Comparison of ENCODE assay signal across 8 cellular contexts in the genomic region with DNA sequence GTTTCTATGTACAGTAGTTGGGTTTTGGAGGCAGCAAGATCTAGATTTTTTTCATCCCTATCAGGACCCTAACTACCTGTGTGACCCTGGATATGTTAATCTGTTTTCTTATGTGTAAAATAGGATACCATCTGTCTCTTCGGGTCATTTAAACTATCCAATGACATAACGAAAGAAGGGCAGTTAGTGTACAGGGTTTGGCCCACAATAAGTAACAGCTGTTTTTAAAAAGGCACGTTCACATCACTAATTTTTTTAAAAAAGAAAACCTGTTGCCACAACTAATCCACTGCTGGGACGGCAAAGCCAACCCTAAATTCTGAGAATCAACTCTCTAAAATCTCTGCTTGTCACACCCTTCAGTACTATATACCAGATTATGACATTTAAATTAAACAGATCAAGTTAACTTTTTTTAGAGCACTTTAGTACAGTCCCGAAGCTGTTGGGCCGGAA. TPM values are rescaled to one million over a fixed set of nuclear protein-coding genes. Genes with fewer than 3 reads are reported as not detected.
DNase-seq lines count a peak whose midpoint lies in the region; ATAC-seq lines count a peak whose summit lies in the region.

No MANE protein-coding gene starts in this region.

- peaks cover 15% of the 10 kb centered on the region for H3K27me3 Mint-ChIP-seq in activated CD8-positive, alpha-beta memory T cell treated with anti-CD3 and anti-CD28 coated beads, Interleukin-2, amount 10 ng/mL, durations not matched to agents 7 days and 5 days

- peak overlapping the region; percentile 86 for H2AFZ ChIP-seq in neuron (ENCODE audit: low read depth, low read length)

- no peak for ATAC-seq in activated CD8-positive, alpha-beta memory T cell treated with anti-CD3 and anti-CD28 coated beads, Interleukin-2, amount 10 ng/mL, durations not matched to agents 7 days and 5 days

- peaks cover 7% of the 10 kb centered on the region for H3K4me1 Mint-ChIP-seq in activated CD8-positive, alpha-beta memory T cell treated with anti-CD3 and anti-CD28 coated beads, Interleukin-2, amount 10 ng/mL, durations not matched to agents 7 days and 5 days

- peak overlapping the region; percentile 93 for H3K27ac Mint-ChIP-seq in activated CD8-positive, alpha-beta memory T cell treated with anti-CD3 and anti-CD28 coated beads, Interleukin-2, amount 10 ng/mL, durations not matched to agents 7 days and 5 days

- no peak for DNase-seq in activated CD8-positive, alpha-beta memory T cell treated with anti-CD3 and anti-CD28 coated beads, Interleukin-2, amount 10 ng/mL, durations not matched to agents 7 days and 5 days
- DNase-seq in activated CD8-positive, alpha-beta memory T cell treated with anti-CD3 and anti-CD28 coated beads for 24 hours, result no peak
- peak; percentile 64 for DNase-seq in LHCN-M2 (ENCODE audit: low read depth)
- DNase-seq in dermis blood vessel endothelial cell, result peak; percentile 1
- no peak for DNase-seq in NCI-H1048 (lab: John Stamatoyannopoulos, UW)
- no peak for DNase-seq in kidney tubule cell (ENCODE audit: low spot score)
- no peak for DNase-seq in NCI-H748 (lab: John Stamatoyannopoulos, UW; ENCODE audit: unreplicated experiment)

- H3K4me1 ChIP-seq in neuron (ENCODE audit: insufficient read depth, low read length), result peaks cover 7% of the 10 kb centered on the region

- no peaks in the 10 kb centered on the region for H3K27me3 ChIP-seq in neuron (ENCODE audit: insufficient read depth, low read length)

- H3K36me3 Mint-ChIP-seq in activated CD8-positive, alpha-beta memory T cell treated with anti-CD3 and anti-CD28 coated beads, Interleukin-2, amount 10 ng/mL, durations not matched to agents 7 days and 5 days, result no peaks in the 10 kb centered on the region

- H3K4me3 Mint-ChIP-seq in activated CD8-positive, alpha-beta memory T cell treated with anti-CD3 and anti-CD28 coated beads, Interleukin-2, amount 10 ng/mL, durations not matched to agents 7 days and 5 days, result peak overlapping the region; percentile 86

- no peaks in the 10 kb centered on the region for H3K9me3 Mint-ChIP-seq in activated CD8-positive, alpha-beta memory T cell treated with anti-CD3 and anti-CD28 coated beads, Interleukin-2, amount 10 ng/mL, durations not matched to agents 7 days and 5 days (ENCODE audit: low read depth)

- CTCF ChIA-PET in activated CD8-positive, alpha-beta memory T cell treated with anti-CD3 and anti-CD28 coated beads, Interleukin-2, amount 10 ng/mL, durations not matched to agents 7 days and 5 days (lab: Charles Lee), result interaction anchor here (2.1 kb wide), 1 partner anchor 8 kb away, joined by 6 read pairs; no protein-coding TSS in a partner anchor

- no peaks in the 10 kb centered on the region for H3K36me3 ChIP-seq in neuron (ENCODE audit: insufficient read depth, low read length)

- peak overlapping the region; percentile 71 for H3K4me3 ChIP-seq in neuron (ENCODE audit: low read length)

- H3K9me3 ChIP-seq in neuron (ENCODE audit: low read length), result no peaks in the 10 kb centered on the region

RNA-seq across cellular contexts. Expression of a gene that starts 0.9 kb away (rescaled TPM):
- total RNA-seq in activated CD8-positive, alpha-beta memory T cell treated with anti-CD3 and anti-CD28 coated beads, Interleukin-2, amount 10 ng/mL, durations not matched to agents 7 days and 5 days, result 10 to 100 TPM in 1 of 2 experiments, 1 to 10 TPM in 1; 8.7 to 11.2 TPM
- total RNA-seq in LHCN-M2 (2014; rRNA removed) (28.5 and 30.0 TPM in 2 replicates), dermis blood vessel endothelial cell (21.3 and 40.9 TPM in 2 replicates)
- polyA plus RNA-seq in LHCN-M2 (2012), result 13.3 TPM

RNA-seq across cellular contexts. Expression of a gene that starts 51.7 kb away (rescaled TPM):
- not detected for total RNA-seq in activated CD8-positive, alpha-beta memory T cell treated with anti-CD3 and anti-CD28 coated beads, Interleukin-2, amount 10 ng/mL, durations not matched to agents 7 days and 5 days
- total RNA-seq in LHCN-M2 (2014; rRNA removed) (not detected in 2 replicates), dermis blood vessel endothelial cell (not detected in 2 replicates)
- polyA plus RNA-seq in LHCN-M2 (2012), result not detected

Comparison
In these comparisons a context has a peak if more than half of its experiments do, and no peak if none do; other contexts are left out.
1. DNase-seq: peak in LHCN-M2 (single experiment) and dermis blood vessel endothelial cell (single experiment); none in activated CD8-positive, alpha-beta memory T cell treated with anti-CD3 and anti-CD28 coated beads, Interleukin-2, amount 10 ng/mL, durations not matched to agents 7 days and 5 days (single experiment), activated CD8-positive, alpha-beta memory T cell treated with anti-CD3 and anti-CD28 coated beads for 24 hours (single experiment), NCI-H1048 (single experiment), kidney tubule cell (single experiment) and NCI-H748 (single experiment).